Comparison of ENCODE assay signal across 7 cellular contexts in the genomic region with DNA sequence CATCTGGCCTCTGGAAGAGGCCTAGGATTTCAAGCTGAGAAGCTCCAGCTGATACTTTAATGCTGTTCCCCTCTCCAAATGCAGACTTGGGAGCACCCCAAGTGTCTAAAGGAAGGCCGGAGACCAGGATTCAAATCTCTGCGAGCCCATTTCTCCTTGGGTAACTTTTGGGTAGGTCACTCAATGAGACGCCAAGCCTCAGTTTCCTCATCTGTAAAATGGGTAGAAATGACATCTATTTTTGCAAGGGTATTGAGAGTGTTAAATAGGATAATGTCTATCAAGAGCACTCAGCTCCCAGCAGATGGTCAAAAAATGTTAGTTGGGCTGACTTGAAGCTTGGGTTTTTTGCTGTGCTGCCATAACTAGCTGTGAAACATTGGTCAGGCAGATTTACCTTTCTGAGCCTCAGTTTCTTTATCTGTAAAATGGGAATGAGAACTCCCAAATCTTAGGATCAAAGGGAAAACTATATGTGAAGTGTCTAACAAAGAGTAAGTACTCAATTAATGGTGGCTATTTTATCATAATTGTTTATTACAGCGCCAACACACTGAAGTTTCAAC.
"Had no signal": no experiment of that assay in that cellular context is flagged by ENCODE, and none has a peak within 500 bp of the region (broad histone marks: within the 10 kb centered on the region; RNA-seq: fewer than 3 reads in every experiment).

No MANE protein-coding gene starts in this region.

- H3K27ac ChIP-seq: GM23248 had no signal

- FAIRE-seq: H54, HTR-8/SVneo had no signal

- DNase-seq: GM23248, GOT3, H9, HCEC 1CT, KG1 had no signal

- H2AFZ ChIP-seq: GM23248 had no signal

- H3K9ac ChIP-seq: GM23248 had no signal

- H3K4me3 ChIP-seq: GM23248 had no signal
